In the genomic region with DNA sequence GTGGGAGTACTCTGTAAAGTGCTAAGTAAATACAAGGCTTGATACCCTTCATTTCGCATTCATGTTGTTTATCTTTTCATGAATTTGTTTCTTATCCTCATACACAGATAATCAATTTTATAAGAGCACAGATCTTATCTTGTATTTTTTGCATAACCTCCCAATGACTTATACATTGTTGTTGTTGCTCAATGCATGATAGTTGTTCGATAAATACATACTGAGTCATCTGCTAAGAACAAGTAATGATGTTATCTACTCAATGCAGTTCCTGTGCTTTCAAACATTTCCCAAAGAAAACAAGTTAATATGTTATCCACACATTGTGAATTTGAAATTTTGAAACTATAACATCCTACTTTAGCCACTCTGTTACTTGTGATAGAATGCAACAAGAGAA, we compare ENCODE assay signal across 21 cellular contexts.
DNase-seq lines count a peak whose midpoint lies in the region; ATAC-seq, FAIRE-seq and TF ChIP-seq lines count a peak whose summit lies in the region.
"Had no signal": no experiment of that assay in that cellular context is flagged by ENCODE, and none has a peak within 500 bp of the region (broad histone marks: within the 10 kb centered on the region; RNA-seq: fewer than 3 reads in every experiment).

No MANE protein-coding gene starts in this region.

- in situ Hi-C loops in mammary epithelial cell (cut with MboI; ENCODE audit: low sequenced_read_pairs in 2 of 2): no loop called here

- no peaks in the 10 kb centered on the region for H3K9me3 ChIP-seq in PC-3 (ENCODE audit: low read length)
- H3K9me3 ChIP-seq in mammary epithelial cell (replicated peaks; ENCODE audit: insufficient read depth, low read length): no peaks in the 10 kb centered on the region
- H3K9me3 ChIP-seq: BLaER1 had no signal

- CTCF ChIA-PET in PC-3 (lab: Charles Lee): no interaction called here
- CTCF ChIA-PET in mammary epithelial cell (lab: Charles Lee; ENCODE audit: low non-redundant PET): no interaction called here

- TF ChIP-seq CTCF in D721Med (IDR thresholded peaks at IDR 0.05; ENCODE audit: insufficient read depth, missing control alignments): no peak
- no peak for TF ChIP-seq CTCF in PC-3 (conservative IDR thresholded peaks at IDR 0.05; ENCODE audit: low read depth, low read length)
- no peak for TF ChIP-seq CTCF in mammary epithelial cell (conservative IDR thresholded peaks at IDR 0.05 in 1 of 2, IDR thresholded peaks at IDR 0.05 in 1 of 2; ENCODE audit: extremely low read depth in 1 of 2, insufficient read depth in 1 of 2, low read depth in 1 of 2, low read length in 2 of 2)
- no peak for TF ChIP-seq CTCF in GM23338 (conservative IDR thresholded peaks at IDR 0.05; ENCODE audit: low read depth in 2 of 2)
- TF ChIP-seq CTCF in chondrocyte (IDR thresholded peaks at IDR 0.05): no peak

- no peak overlapping the region for H3K9ac ChIP-seq in PC-3 (ENCODE audit: low read length)
- no peak overlapping the region for H3K9ac ChIP-seq in mammary epithelial cell (ENCODE audit: insufficient read depth, low read length)
- H3K9ac ChIP-seq: BLaER1 had no signal

- peak overlapping the region; percentile 34 for H3K27ac ChIP-seq in PC-3 (ENCODE audit: low read length)
- peak overlapping the region; percentile 33 for H3K27ac ChIP-seq in mammary epithelial cell (ENCODE audit: insufficient read depth, low read depth, low read length)
- H3K27ac ChIP-seq in GM23338 (ENCODE audit: low read depth): no peak overlapping the region
- H3K27ac ChIP-seq: BLaER1, SK-N-MC had no signal

- H3K4me2 ChIP-seq in PC-3 (ENCODE audit: low read length): peak overlapping the region; percentile 20
- H3K4me2 ChIP-seq in mammary epithelial cell (ENCODE audit: insufficient read depth, low read depth, low read length): peak overlapping the region; percentile 66
- H3K4me2 ChIP-seq in GM23338: no peak overlapping the region
- H3K4me2 ChIP-seq: BLaER1 had no signal

- H3K4me3 ChIP-seq in PC-3 (ENCODE audit: low read length): no peak overlapping the region
- no peak overlapping the region for H3K4me3 ChIP-seq in mammary epithelial cell (replicated peaks in 1 of 3; ENCODE audit: insufficient read depth in 1 of 3, low read depth in 2 of 3, low read length in 3 of 3)
- H3K4me3 ChIP-seq in GM23338: no peak overlapping the region
- H3K4me3 ChIP-seq: BLaER1, SK-N-MC had no signal

- H3K9me3 Mint-ChIP-seq in GM23338 (no peaks in the 10 kb centered on the region; the same call in 2 of the 3 replicates), chondrocyte (ENCODE audit: low read depth) (no peaks in the 10 kb centered on the region)

- no peaks in the 10 kb centered on the region for H3K27me3 ChIP-seq in PC-3 (ENCODE audit: low read length)
- no peaks in the 10 kb centered on the region for H3K27me3 ChIP-seq in mammary epithelial cell (ENCODE audit: insufficient read depth, low read length)
- no peaks in the 10 kb centered on the region for H3K27me3 ChIP-seq in GM23338 (ENCODE audit: insufficient read depth)
- H3K27me3 ChIP-seq: BLaER1 had no signal

- H3K27ac Mint-ChIP-seq in GM23338 (no peak overlapping the region), chondrocyte (ENCODE audit: unreplicated experiment) (no peak overlapping the region)
- H3K27ac Mint-ChIP-seq: CD4-positive, alpha-beta T cell had no signal

- H3K4me1 ChIP-seq in PC-3 (ENCODE audit: insufficient read depth, low read length) (peaks cover 16% of the 10 kb centered on the region), mammary epithelial cell (ENCODE audit: insufficient read depth, low read length) (peaks cover 8% of the 10 kb centered on the region), GM23338 (ENCODE audit: insufficient read depth) (no peaks in the 10 kb centered on the region)

- no peaks in the 10 kb centered on the region for H4K20me1 ChIP-seq in PC-3 (ENCODE audit: low read length)
- no peaks in the 10 kb centered on the region for H4K20me1 ChIP-seq in mammary epithelial cell (ENCODE audit: insufficient read depth, low read length)
- no peaks in the 10 kb centered on the region for H4K20me1 ChIP-seq in GM23338 (replicated peaks; ENCODE audit: insufficient read depth)
- H4K20me1 ChIP-seq: BLaER1 had no signal

- H2AFZ ChIP-seq in PC-3 (ENCODE audit: low read length): no peak overlapping the region
- no peak overlapping the region for H2AFZ ChIP-seq in mammary epithelial cell (ENCODE audit: low read depth, low read length)
- no peak overlapping the region for H2AFZ ChIP-seq in GM23338

- peak; percentile 33; the same call in 1 of the 2 replicates for ATAC-seq in PC-3
- no peak for ATAC-seq in HG02678 (IDR thresholded peaks at IDR 0.05; ENCODE audit: unreplicated experiment)
- no peak for ATAC-seq in GM23338
- ATAC-seq in HG03520 (IDR thresholded peaks at IDR 0.05; ENCODE audit: unreplicated experiment): no peak

- H3K79me2 ChIP-seq in PC-3 (ENCODE audit: low read length) (no peaks in the 10 kb centered on the region), mammary epithelial cell (ENCODE audit: insufficient read depth, low read length) (no peaks in the 10 kb centered on the region), GM23338 (replicated peaks; ENCODE audit: insufficient read depth) (no peaks in the 10 kb centered on the region)

- BruUV-seq in PC-3 (replicated peaks; lab: Mats Ljungman, UMichigan) (no TSS peak), mammary epithelial cell (replicated peaks; lab: Mats Ljungman, UMichigan) (no TSS peak)

- H3F3A ChIP-seq in PC-3 (ENCODE audit: low read length, unreplicated experiment) (no peaks in the 10 kb centered on the region), GM23338 (replicated peaks; ENCODE audit: low read depth) (no peaks in the 10 kb centered on the region)

- intact Hi-C loops in PC-3 (cut with micrococcal nuclease) (no loop called here), mammary epithelial cell (cut with micrococcal nuclease) (loop anchor here (10.0 kb wide), 1 partner anchor 480 kb away; a partner anchor contains a TSS)

- dilution Hi-C loops in mammary epithelial cell (cut with HindIII; ENCODE audit: low sequenced_read_pairs): no loop called here

- no peaks in the 10 kb centered on the region for H3K9me2 ChIP-seq in PC-3 (replicated peaks; ENCODE audit: low read length)
- 0 out of 2 replicates have a peak, but pooled peaks cover 3% of the 10 kb centered on the region for H3K9me2 ChIP-seq in GM23338 (ENCODE audit: insufficient read depth)

- POLR2A ChIA-PET in PC-3 (lab: Charles Lee; ENCODE audit: unreplicated experiment): no interaction called here

- DNase-seq in D721Med (ENCODE audit: insufficient read length, low spot score) (no peak), PC-3 (peak; percentile 76), mammary epithelial cell (peak; percentile 64), iris pigment epithelial cell (ENCODE audit: low read depth) (peak; percentile 44), GM23338 (ENCODE audit: low spot score) (no peak), chondrocyte (ENCODE audit: low spot score) (no peak)
- DNase-seq: CD4-positive, alpha-beta T cell; COR-L47; DMS 273 treated with DMSO at 0.1 percent for 48 hours; DMS79 treated with DMSO at 0.1 percent for 48 hours; KBM-7; NCI-H1694 treated with DMSO at 0.1 percent for 48 hours; NCI-H2081 treated with DMSO at 0.1 percent for 48 hours; NCI-H2171 treated with DMSO at 0.1 percent for 48 hours; NCI-H526; SHP77 treated with DMSO at 0.1 percent for 48 hours had no signal

- peak; percentile 11 for FAIRE-seq in D721Med (lab: Jason Lieb, UNC)
- FAIRE-seq: H54 had no signal

- H3K36me3 ChIP-seq in PC-3 (ENCODE audit: low read depth, low read length): no peaks in the 10 kb centered on the region
- no peaks in the 10 kb centered on the region for H3K36me3 ChIP-seq in mammary epithelial cell (ENCODE audit: insufficient read depth, low read length)
- no peaks in the 10 kb centered on the region for H3K36me3 ChIP-seq in GM23338 (ENCODE audit: insufficient read depth)
- H3K36me3 ChIP-seq: BLaER1 had no signal

- 20% methylated on average over 2 of the region's 2 CpGs for WGBS in mammary epithelial cell (ENCODE audit: low coverage, missing lambda C conversion rate)

- H3K27me3 Mint-ChIP-seq in GM23338 (ENCODE audit: insufficient read depth, low read depth, poor library complexity) (peaks cover 5% of the 10 kb centered on the region), chondrocyte (ENCODE audit: low read depth) (no peaks in the 10 kb centered on the region)
- H3K27me3 Mint-ChIP-seq: CD4-positive, alpha-beta T cell had no signal

- H3K36me3 Mint-ChIP-seq in GM23338 (ENCODE audit: low read depth) (no peaks in the 10 kb centered on the region), chondrocyte (ENCODE audit: low read depth) (no peaks in the 10 kb centered on the region)

- no peak overlapping the region for H3K4me3 Mint-ChIP-seq in GM23338
- H3K4me3 Mint-ChIP-seq in chondrocyte (ENCODE audit: unreplicated experiment): no peak overlapping the region
- H3K4me3 Mint-ChIP-seq: CD4-positive, alpha-beta T cell had no signal

- H3K4me1 Mint-ChIP-seq in GM23338 (no peaks in the 10 kb centered on the region), chondrocyte (ENCODE audit: low read depth) (peaks cover 4% of the 10 kb centered on the region)

TF ChIP-seq in GM23338, 12 proteins besides CTCF, POLR2A, EP300 and RAD21 (continues in another document):
- TF ChIP-seq EZH2 (IDR thresholded peaks at IDR 0.05; ENCODE audit: low read depth, unreplicated experiment) (no peak), POLR2AphosphoS5 (IDR thresholded peaks at IDR 0.05; ENCODE audit: low read depth) (no peak), CREB1 (CRISPR knock-in tag; IDR thresholded peaks at IDR 0.05; ENCODE audit: low read depth) (no peak)
- TF ChIP-seq, protein P1, sequence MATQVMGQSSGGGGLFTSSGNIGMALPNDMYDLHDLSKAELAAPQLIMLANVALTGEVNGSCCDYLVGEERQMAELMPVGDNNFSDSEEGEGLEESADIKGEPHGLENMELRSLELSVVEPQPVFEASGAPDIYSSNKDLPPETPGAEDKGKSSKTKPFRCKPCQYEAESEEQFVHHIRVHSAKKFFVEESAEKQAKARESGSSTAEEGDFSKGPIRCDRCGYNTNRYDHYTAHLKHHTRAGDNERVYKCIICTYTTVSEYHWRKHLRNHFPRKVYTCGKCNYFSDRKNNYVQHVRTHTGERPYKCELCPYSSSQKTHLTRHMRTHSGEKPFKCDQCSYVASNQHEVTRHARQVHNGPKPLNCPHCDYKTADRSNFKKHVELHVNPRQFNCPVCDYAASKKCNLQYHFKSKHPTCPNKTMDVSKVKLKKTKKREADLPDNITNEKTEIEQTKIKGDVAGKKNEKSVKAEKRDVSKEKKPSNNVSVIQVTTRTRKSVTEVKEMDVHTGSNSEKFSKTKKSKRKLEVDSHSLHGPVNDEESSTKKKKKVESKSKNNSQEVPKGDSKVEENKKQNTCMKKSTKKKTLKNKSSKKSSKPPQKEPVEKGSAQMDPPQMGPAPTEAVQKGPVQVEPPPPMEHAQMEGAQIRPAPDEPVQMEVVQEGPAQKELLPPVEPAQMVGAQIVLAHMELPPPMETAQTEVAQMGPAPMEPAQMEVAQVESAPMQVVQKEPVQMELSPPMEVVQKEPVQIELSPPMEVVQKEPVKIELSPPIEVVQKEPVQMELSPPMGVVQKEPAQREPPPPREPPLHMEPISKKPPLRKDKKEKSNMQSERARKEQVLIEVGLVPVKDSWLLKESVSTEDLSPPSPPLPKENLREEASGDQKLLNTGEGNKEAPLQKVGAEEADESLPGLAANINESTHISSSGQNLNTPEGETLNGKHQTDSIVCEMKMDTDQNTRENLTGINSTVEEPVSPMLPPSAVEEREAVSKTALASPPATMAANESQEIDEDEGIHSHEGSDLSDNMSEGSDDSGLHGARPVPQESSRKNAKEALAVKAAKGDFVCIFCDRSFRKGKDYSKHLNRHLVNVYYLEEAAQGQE (IDR thresholded peaks at IDR 0.05; ENCODE audit: unreplicated experiment): no peak

Comparison
In these comparisons a context has a peak if more than half of its experiments do, and no peak if none do; other contexts are left out.
1. DNase-seq: peak in PC-3 (single experiment), mammary epithelial cell (single experiment) and iris pigment epithelial cell (single experiment); none in D721Med (single experiment), GM23338 (single experiment) and chondrocyte (single experiment).